13 cellular contexts compared by ENCODE assay signal in the genomic region with DNA sequence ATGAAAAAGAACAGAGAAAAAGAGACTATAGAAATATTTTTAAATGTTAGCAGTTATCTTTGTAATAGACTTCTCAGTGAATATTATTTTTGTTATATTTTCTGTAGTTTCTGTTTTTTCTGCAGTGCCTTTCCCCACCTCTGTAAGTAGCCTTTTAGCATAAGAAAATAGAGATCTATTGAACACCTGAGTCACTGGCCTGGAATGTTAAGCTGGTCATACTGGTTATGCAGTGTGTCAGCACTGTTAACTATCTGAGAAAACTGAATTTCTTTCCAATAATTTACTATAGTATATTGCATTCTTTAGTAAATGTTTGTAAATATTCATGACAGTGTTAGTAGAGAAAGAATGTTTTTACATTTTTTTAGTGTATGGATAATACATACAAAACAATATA.
DNase-seq lines count a peak whose midpoint lies in the region; ATAC-seq, FAIRE-seq and TF ChIP-seq lines count a peak whose summit lies in the region.
"Had no signal": no experiment of that assay in that cellular context is flagged by ENCODE, and none has a peak within 500 bp of the region (broad histone marks: within the 10 kb centered on the region; RNA-seq: fewer than 3 reads in every experiment).

No MANE protein-coding gene starts in this region.

- no peak for ATAC-seq in upper lobe of right lung
- ATAC-seq in GM18858 (IDR thresholded peaks at IDR 0.05; ENCODE audit: unreplicated experiment), result no peak
- no peak for ATAC-seq in activated CD8-positive, alpha-beta memory T cell treated with anti-CD3 and anti-CD28 coated beads, Interleukin-2, amount 10 ng/mL, durations not matched to agents 7 days and 5 days
- ATAC-seq: esophagus mucosa had no signal

- TF ChIP-seq CTCF in fibroblast of villous mesenchyme (IDR thresholded peaks at IDR 0.05; ENCODE audit: insufficient read depth, low read depth, low read length) (no peak), upper lobe of right lung (IDR thresholded peaks at IDR 0.05) (no peak)

- no peak for TF ChIP-seq POLR2A in H54 (IDR thresholded peaks at IDR 0.05; ENCODE audit: low read depth, low read length)

- H3K36me3 Mint-ChIP-seq in activated CD8-positive, alpha-beta memory T cell treated with anti-CD3 and anti-CD28 coated beads, Interleukin-2, amount 10 ng/mL, durations not matched to agents 7 days and 5 days, result peaks cover 14% of the 10 kb centered on the region
- H3K36me3 Mint-ChIP-seq: naive B cell had no signal

- no peak overlapping the region for H3K27ac ChIP-seq in upper lobe of right lung

- H3K9me3 Mint-ChIP-seq in activated CD8-positive, alpha-beta memory T cell treated with anti-CD3 and anti-CD28 coated beads, Interleukin-2, amount 10 ng/mL, durations not matched to agents 7 days and 5 days (ENCODE audit: low read depth), result no peaks in the 10 kb centered on the region
- H3K9me3 Mint-ChIP-seq: naive B cell; stimulated activated naive CD8-positive, alpha-beta T cell treated with anti-CD3 and anti-CD28 coated beads, Interleukin-15, Interleukin-2, amounts not matched to agents 100 ng/mL and 50 ng/mL, for 24 hours had no signal

- H3K27ac Mint-ChIP-seq in activated CD8-positive, alpha-beta memory T cell treated with anti-CD3 and anti-CD28 coated beads, Interleukin-2, amount 10 ng/mL, durations not matched to agents 7 days and 5 days, result no peak overlapping the region
- H3K27ac Mint-ChIP-seq: naive B cell; stimulated activated naive CD8-positive, alpha-beta T cell treated with anti-CD3 and anti-CD28 coated beads, Interleukin-15, Interleukin-2, amounts not matched to agents 100 ng/mL and 50 ng/mL, for 24 hours had no signal

- intact Hi-C loops in upper lobe of right lung (cut with DNase I), result no loop called here

- DNase-seq in H54 (ENCODE audit: insufficient read length, low spot score), result peak; percentile 6
- DNase-seq in RPMI7951 (ENCODE audit: low read depth), result peak; percentile 43
- DNase-seq in fibroblast of villous mesenchyme (ENCODE audit: low read depth), result peak; percentile 42
- peak; percentile 84 for DNase-seq in renal cortical epithelial cell (ENCODE audit: low read depth)
- no peak for DNase-seq in upper lobe of right lung
- no peak for DNase-seq in stimulated activated CD4-positive, alpha-beta T cell treated with anti-CD3 and anti-CD28 coated beads, Interleukin-1b, Interleukin-23, amount 100 ng/mL, for 48 hours
- no peak for DNase-seq in activated CD8-positive, alpha-beta memory T cell treated with anti-CD3 and anti-CD28 coated beads, Interleukin-2, amount 10 ng/mL, durations not matched to agents 7 days and 5 days
- DNase-seq: aorta, naive B cell, NCI-H1436 had no signal

- H3K4me1 Mint-ChIP-seq in activated CD8-positive, alpha-beta memory T cell treated with anti-CD3 and anti-CD28 coated beads, Interleukin-2, amount 10 ng/mL, durations not matched to agents 7 days and 5 days, result no peaks in the 10 kb centered on the region
- H3K4me1 Mint-ChIP-seq: naive B cell had no signal

- H3K4me3 Mint-ChIP-seq in activated CD8-positive, alpha-beta memory T cell treated with anti-CD3 and anti-CD28 coated beads, Interleukin-2, amount 10 ng/mL, durations not matched to agents 7 days and 5 days, result no peak overlapping the region
- H3K4me3 Mint-ChIP-seq: naive B cell; stimulated activated naive CD8-positive, alpha-beta T cell treated with anti-CD3 and anti-CD28 coated beads, Interleukin-15, Interleukin-2, amounts not matched to agents 100 ng/mL and 50 ng/mL, for 24 hours had no signal

- no peaks in the 10 kb centered on the region for H3K9me3 ChIP-seq in upper lobe of right lung

- no peaks in the 10 kb centered on the region for H3K36me3 ChIP-seq in upper lobe of right lung

- no peaks in the 10 kb centered on the region for H3K27me3 ChIP-seq in upper lobe of right lung

- CTCF ChIA-PET in activated CD8-positive, alpha-beta memory T cell treated with anti-CD3 and anti-CD28 coated beads, Interleukin-2, amount 10 ng/mL, durations not matched to agents 7 days and 5 days (lab: Charles Lee), result no interaction called here

- H3K4me3 ChIP-seq in fibroblast of villous mesenchyme (ENCODE audit: low read depth, low read length) (no peak overlapping the region), upper lobe of right lung (no peak overlapping the region)

- no peaks in the 10 kb centered on the region for H3K4me1 ChIP-seq in upper lobe of right lung

- H3K27me3 Mint-ChIP-seq in activated CD8-positive, alpha-beta memory T cell treated with anti-CD3 and anti-CD28 coated beads, Interleukin-2, amount 10 ng/mL, durations not matched to agents 7 days and 5 days, result no peaks in the 10 kb centered on the region
- H3K27me3 Mint-ChIP-seq: stimulated activated naive CD8-positive, alpha-beta T cell treated with anti-CD3 and anti-CD28 coated beads, Interleukin-15, Interleukin-2, amounts not matched to agents 100 ng/mL and 50 ng/mL, for 24 hours had no signal

- FAIRE-seq in H54 (lab: Jason Lieb, UNC), result peak; percentile 11

Comparison
In these comparisons a context has a peak if more than half of its experiments do, and no peak if none do; other contexts are left out.
1. DNase-seq: peak in H54 (single experiment), RPMI7951 (single experiment), fibroblast of villous mesenchyme (single experiment) and renal cortical epithelial cell (single experiment); none in upper lobe of right lung (single experiment), stimulated activated CD4-positive, alpha-beta T cell treated with anti-CD3 and anti-CD28 coated beads, Interleukin-1b, Interleukin-23, amount 100 ng/mL, for 48 hours (single experiment) and activated CD8-positive, alpha-beta memory T cell treated with anti-CD3 and anti-CD28 coated beads, Interleukin-2, amount 10 ng/mL, durations not matched to agents 7 days and 5 days (single experiment).